In the genomic region with DNA sequence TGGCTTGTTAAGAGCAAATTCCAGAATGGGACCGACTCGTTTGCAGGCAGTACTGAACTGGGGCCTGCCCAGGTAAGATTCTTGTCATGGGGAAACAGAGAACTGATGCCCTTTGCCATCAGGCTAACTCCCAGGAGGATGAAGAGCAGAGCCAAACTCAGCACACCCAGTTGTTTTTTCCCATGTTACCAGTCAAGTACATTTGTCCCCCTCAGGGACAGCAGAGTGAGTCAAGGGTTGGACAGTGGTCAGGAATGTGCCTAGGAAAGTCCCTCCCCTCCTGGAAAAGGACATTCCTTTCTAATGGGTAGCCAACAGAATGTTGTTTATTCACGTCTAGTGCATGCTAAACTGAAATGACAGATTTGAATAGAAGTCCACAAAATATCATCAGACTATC, we compare ENCODE assay signal across 12 cellular contexts. TPM values are rescaled to one million over a fixed set of nuclear protein-coding genes. Genes with fewer than 3 reads are reported as not detected.
DNase-seq lines count a peak whose midpoint lies in the region; ATAC-seq, FAIRE-seq and TF ChIP-seq lines count a peak whose summit lies in the region.
"Had no signal": no experiment of that assay in that cellular context is flagged by ENCODE, and none has a peak within 500 bp of the region (broad histone marks: within the 10 kb centered on the region; RNA-seq: fewer than 3 reads in every experiment).

No MANE protein-coding gene starts in this region.

- peak; percentile 85 for FAIRE-seq in keratinocyte (lab: Jason Lieb, UNC)

- H3K4me3 Mint-ChIP-seq in HFFc6 (0 out of 2 replicates have a peak overlapping the region, but pooled peaks have one; percentile 15), chondrocyte (ENCODE audit: unreplicated experiment) (peak overlapping the region; percentile 40)
- no peak overlapping the region for H3K4me3 Mint-ChIP-seq in stimulated activated memory B cell treated with anti-CD40 and anti-IgM and Interleukin-4, amounts not matched to agents 10 μg/mL and 1 μg/mL and 100 μg/mL, for 72 hours
- H3K4me3 Mint-ChIP-seq: activated B cell treated with CpG ODN at 0.5 μM for 24 hours had no signal

- H3K36me3 ChIP-seq in keratinocyte (ENCODE audit: control insufficient read depth in 2 of 2, extremely low read depth in 1 of 2, insufficient read depth in 2 of 2, low read length in 2 of 2) (no peaks in the 10 kb centered on the region), spleen (peaks cover 0 to 7% (median 0%) of the 10 kb centered on the region in 6 donors), MM.1S (replicated peaks; ENCODE audit: insufficient read depth, low read length) (no peaks in the 10 kb centered on the region)

- H3K79me2 ChIP-seq in keratinocyte (ENCODE audit: control insufficient read depth, insufficient read depth, low read length): no peaks in the 10 kb centered on the region
- H3K79me2 ChIP-seq in MM.1S (ENCODE audit: low read length): no peaks in the 10 kb centered on the region

- peaks cover 14% of the 10 kb centered on the region for H3K4me1 ChIP-seq in keratinocyte (ENCODE audit: control insufficient read depth, extremely low read depth, insufficient read depth, low read length)
- peaks cover 11 to 53% (median 21%) of the 10 kb centered on the region in 6 donors for H3K4me1 ChIP-seq in spleen
- no peaks in the 10 kb centered on the region for H3K4me1 ChIP-seq in MM.1S (ENCODE audit: low read length)

- H3K9me3 ChIP-seq in keratinocyte (ENCODE audit: control insufficient read depth, low read depth, low read length) (no peaks in the 10 kb centered on the region), spleen (peaks cover 0 to 4% (median 0%) of the 10 kb centered on the region in 8 donors), MM.1S (replicated peaks; ENCODE audit: insufficient read depth, low read length) (no peaks in the 10 kb centered on the region)

- peaks cover 44% of the 10 kb centered on the region for H3K4me1 Mint-ChIP-seq in HFFc6 (ENCODE audit: low read depth)
- peaks cover 59% of the 10 kb centered on the region for H3K4me1 Mint-ChIP-seq in chondrocyte (ENCODE audit: low read depth)
- H3K4me1 Mint-ChIP-seq in stimulated activated memory B cell treated with anti-CD40 and anti-IgM and Interleukin-4, amounts not matched to agents 10 μg/mL and 1 μg/mL and 100 μg/mL, for 72 hours: peaks cover 14% of the 10 kb centered on the region

- TF ChIP-seq POLR2A in spleen (IDR thresholded peaks at IDR 0.05): peak in 2 of 3 donors; percentile 3 to 69

- H2AFZ ChIP-seq in keratinocyte (ENCODE audit: control insufficient read depth, low read length) (peak overlapping the region; percentile 7), MM.1S (ENCODE audit: low read length) (no peak overlapping the region)

- H3K4me2 ChIP-seq in keratinocyte (ENCODE audit: control insufficient read depth, extremely low read depth, insufficient read depth, low read depth, low read length) (peak overlapping the region; percentile 44), MM.1S (ENCODE audit: low read depth, low read length) (no peak overlapping the region)

- TF ChIP-seq CTCF in HFFc6 (IDR thresholded peaks at IDR 0.05) (no peak), chondrocyte (IDR thresholded peaks at IDR 0.05) (no peak), keratinocyte (optimal IDR thresholded peaks at IDR 0.05 in 1 of 3, IDR thresholded peaks at IDR 0.05 in 1 of 3, conservative IDR thresholded peaks at IDR 0.05 in 1 of 3; ENCODE audit: extremely low read depth in 1 of 3, insufficient read depth in 2 of 3, low read length in 3 of 3) (no peak), spleen (IDR thresholded peaks at IDR 0.05 in 8 of 11, conservative IDR thresholded peaks at IDR 0.05 in 3 of 11) (no peak), MM.1S (IDR thresholded peaks at IDR 0.05; ENCODE audit: low read length) (no peak)

- no peaks in the 10 kb centered on the region for H3K27me3 ChIP-seq in keratinocyte (ENCODE audit: control insufficient read depth, extremely low read depth, insufficient read depth, low read length)
- H3K27me3 ChIP-seq in spleen (replicated peaks in 1 of 7): no peaks in the 10 kb centered on the region
- no peaks in the 10 kb centered on the region for H3K27me3 ChIP-seq in MM.1S (replicated peaks; ENCODE audit: insufficient read depth, low read length)

- intact Hi-C loops in spleen (cut with DNase I; ENCODE audit: low total_unique reads): no loop called here

- H4K20me1 ChIP-seq in keratinocyte (ENCODE audit: control insufficient read depth, extremely low read depth, insufficient read depth, low read length): no peaks in the 10 kb centered on the region
- H4K20me1 ChIP-seq in MM.1S (ENCODE audit: insufficient read depth, low read length): no peaks in the 10 kb centered on the region

- DNase-seq in HFFc6 (peak; percentile 61), chondrocyte (ENCODE audit: low spot score) (no peak), keratinocyte (ENCODE audit: low read depth, low spot score) (no peak), spleen (no peak), MM.1S (no peak), NCI-H1417 (lab: John Stamatoyannopoulos, UW) (no peak), NCI-H2029 treated with DMSO at 0.1 percent for 48 hours (lab: John Stamatoyannopoulos, UW) (no peak)
- DNase-seq: activated B cell treated with CpG ODN at 0.5 μM for 24 hours, GDM1, NCI-H2227 treated with DMSO at 0.1 percent for 48 hours had no signal

- no peaks in the 10 kb centered on the region for H3F3A ChIP-seq in MM.1S (ENCODE audit: insufficient read depth, low read length)

- H3K9me2 ChIP-seq in MM.1S (replicated peaks; ENCODE audit: insufficient read depth, low read length): no peaks in the 10 kb centered on the region

- no peaks in the 10 kb centered on the region for H3K9me3 Mint-ChIP-seq in HFFc6
- H3K9me3 Mint-ChIP-seq in chondrocyte (ENCODE audit: low read depth): peaks cover 4% of the 10 kb centered on the region
- H3K9me3 Mint-ChIP-seq in stimulated activated memory B cell treated with anti-CD40 and anti-IgM and Interleukin-4, amounts not matched to agents 10 μg/mL and 1 μg/mL and 100 μg/mL, for 72 hours: peaks cover 6% of the 10 kb centered on the region
- H3K9me3 Mint-ChIP-seq: activated B cell treated with CpG ODN at 0.5 μM for 24 hours had no signal

- H3K27ac ChIP-seq in keratinocyte (ENCODE audit: control insufficient read depth, insufficient read depth, low read length) (no peak overlapping the region), spleen (peak overlapping the region; percentile 65 to 85 (median 80)), MM.1S (ENCODE audit: low read length) (no peak overlapping the region)
- H3K27ac ChIP-seq: HL-60 had no signal

- no peak overlapping the region for H3K9ac ChIP-seq in keratinocyte (ENCODE audit: control insufficient read depth, extremely low read depth, insufficient read depth, low read length)
- no peak overlapping the region for H3K9ac ChIP-seq in MM.1S (ENCODE audit: low read length)

- 43 to 69% (median 63%) methylated on average over 3 of the region's 3 CpGs for WGBS in spleen, 5 donors

- H3K36me3 Mint-ChIP-seq in HFFc6 (ENCODE audit: low read depth) (no peaks in the 10 kb centered on the region), chondrocyte (ENCODE audit: low read depth) (no peaks in the 10 kb centered on the region)
- peaks cover 7% of the 10 kb centered on the region for H3K36me3 Mint-ChIP-seq in stimulated activated memory B cell treated with anti-CD40 and anti-IgM and Interleukin-4, amounts not matched to agents 10 μg/mL and 1 μg/mL and 100 μg/mL, for 72 hours

- no peak overlapping the region for H3K4me3 ChIP-seq in keratinocyte (ENCODE audit: control insufficient read depth in 2 of 3, extremely low read depth in 1 of 3, insufficient read depth in 2 of 3, low read depth in 1 of 3, low read length in 3 of 3)
- peak overlapping the region in 6 of 8 donors; percentile 16 to 63 (median 29) for H3K4me3 ChIP-seq in spleen
- no peak overlapping the region for H3K4me3 ChIP-seq in MM.1S (ENCODE audit: low read length)

- no peak for ATAC-seq in stimulated activated memory B cell treated with anti-CD40 and anti-IgM and Interleukin-4, amounts not matched to agents 10 μg/mL and 1 μg/mL and 100 μg/mL, for 72 hours

- dilution Hi-C loops in keratinocyte (cut with MboI; ENCODE audit: extremely low pct_ligation_motif_present, low sequenced_read_pairs): no loop called here

- peak overlapping the region; percentile 17; the same call in 1 of the 2 replicates for H3K27ac Mint-ChIP-seq in HFFc6
- peak overlapping the region; percentile 93 for H3K27ac Mint-ChIP-seq in chondrocyte (ENCODE audit: unreplicated experiment)
- H3K27ac Mint-ChIP-seq in stimulated activated memory B cell treated with anti-CD40 and anti-IgM and Interleukin-4, amounts not matched to agents 10 μg/mL and 1 μg/mL and 100 μg/mL, for 72 hours: no peak overlapping the region
- H3K27ac Mint-ChIP-seq: activated B cell treated with CpG ODN at 0.5 μM for 24 hours had no signal

- no peaks in the 10 kb centered on the region for H3K9me1 ChIP-seq in keratinocyte (ENCODE audit: control insufficient read depth, extremely low read depth, insufficient read depth, low read length)

- no peaks in the 10 kb centered on the region for H3K27me3 Mint-ChIP-seq in HFFc6 (ENCODE audit: insufficient read depth)
- no peaks in the 10 kb centered on the region for H3K27me3 Mint-ChIP-seq in chondrocyte (ENCODE audit: low read depth)
- no peaks in the 10 kb centered on the region for H3K27me3 Mint-ChIP-seq in stimulated activated memory B cell treated with anti-CD40 and anti-IgM and Interleukin-4, amounts not matched to agents 10 μg/mL and 1 μg/mL and 100 μg/mL, for 72 hours
- H3K27me3 Mint-ChIP-seq: activated B cell treated with CpG ODN at 0.5 μM for 24 hours had no signal

RNA-seq across cellular contexts. Expression of a gene that starts 1.6 kb away (rescaled TPM):
- not detected for total RNA-seq in HFFc6 (2021; fragmentation: NEBNext Ultra II Directional; extraction: Animal tissue kit (Norgen Biotek cat#: 25700))
- 0.17 to 0.37 TPM in 2 of 3 replicates, not detected in the other for total RNA-seq in chondrocyte
- not detected in 3 replicates for polyA plus RNA-seq in keratinocyte
- polyA plus RNA-seq in keratinocyte (2011; ENCODE audit: low read depth): not detected
- polyA plus RNA-seq in keratinocyte (2011; cell fraction: cytosol; rRNA removed): not detected in 2 replicates
- not detected in 2 replicates for polyA plus RNA-seq in keratinocyte (2011; cell fraction: nucleus; rRNA removed)
- polyA plus RNA-seq in keratinocyte (2012; ENCODE audit: low replicate concordance): not detected in 2 replicates
- polyA minus RNA-seq in keratinocyte: not detected in 3 replicates
- polyA minus RNA-seq in keratinocyte (2011; cell fraction: cytosol; rRNA and poly(A)+ RNA removed): not detected
- not detected in 2 replicates for polyA minus RNA-seq in keratinocyte (2011; cell fraction: nucleus; rRNA and poly(A)+ RNA removed)
- total RNA-seq in spleen: 10 to 100 TPM; 14.2 to 46.1 (median 21.5) TPM
- polyA plus RNA-seq in spleen: 1 to 10 TPM; 2.3 to 8.9 (median 3.9) TPM
- total RNA-seq: activated B cell treated with CpG ODN at 0.5 μM for 24 hours had no signal

RNA-seq across cellular contexts. Expression of a gene that starts 27.8 kb away (rescaled TPM):
- total RNA-seq in HFFc6 (2021; fragmentation: NEBNext Ultra II Directional; extraction: Animal tissue kit (Norgen Biotek cat#: 25700)): under 1 TPM; 0.07 to 0.26 (median 0.13) TPM
- total RNA-seq in chondrocyte (0.15 to 0.17 TPM in 2 of 3 replicates, not detected in the other), spleen (1 to 10 TPM in 3 of 7 donors, under 1 TPM in 4; 0.32 to 1.6 (median 0.77) TPM)
- polyA plus RNA-seq in keratinocyte (not detected in 3 replicates), spleen (1 to 10 TPM in 1 of 3 donors, under 1 TPM in 2; 0.57 to 1.5 (median 0.97) TPM)
- not detected for polyA plus RNA-seq in keratinocyte (2011; ENCODE audit: low read depth)
- not detected in 2 replicates for polyA plus RNA-seq in keratinocyte (2011; cell fraction: cytosol; rRNA removed)
- polyA plus RNA-seq in keratinocyte (2011; cell fraction: nucleus; rRNA removed): not detected in 2 replicates
- polyA plus RNA-seq in keratinocyte (2012; ENCODE audit: low replicate concordance): 0.07 TPM in 1 of 2 replicates, not detected in the other
- polyA minus RNA-seq in keratinocyte: not detected in 3 replicates
- not detected for polyA minus RNA-seq in keratinocyte (2011; cell fraction: cytosol; rRNA and poly(A)+ RNA removed)
- polyA minus RNA-seq in keratinocyte (2011; cell fraction: nucleus; rRNA and poly(A)+ RNA removed): not detected in 2 replicates
- total RNA-seq: activated B cell treated with CpG ODN at 0.5 μM for 24 hours had no signal

RNA-seq across cellular contexts. Expression of a gene that starts 38.3 kb away (rescaled TPM):
- total RNA-seq in HFFc6 (2021; fragmentation: NEBNext Ultra II Directional; extraction: Animal tissue kit (Norgen Biotek cat#: 25700)): under 1 TPM; 0.38 to 0.83 (median 0.64) TPM
- total RNA-seq in chondrocyte (0.82 to 1.0 TPM (median 0.92 TPM) in 3 replicates), spleen (1 to 10 TPM in 5 of 7 donors, under 1 TPM in 2; 0.51 to 1.4 (median 1.0) TPM)
- polyA plus RNA-seq in keratinocyte (1.3 to 3.2 TPM (median 2.4 TPM) in 3 replicates), spleen (1 to 10 TPM in 2 of 3 donors, under 1 TPM in 1; 0.96 to 2.2 (median 1.6) TPM)
- polyA plus RNA-seq in keratinocyte (2011; ENCODE audit: low read depth): 0.71 TPM
- polyA plus RNA-seq in keratinocyte (2011; cell fraction: cytosol; rRNA removed): 1.5 and 3.3 TPM in 2 replicates
- 2.2 and 2.5 TPM in 2 replicates for polyA plus RNA-seq in keratinocyte (2011; cell fraction: nucleus; rRNA removed)
- 1.3 and 2.5 TPM in 2 replicates for polyA plus RNA-seq in keratinocyte (2012; ENCODE audit: low replicate concordance)
- 1.3 to 1.8 TPM in 2 of 3 replicates, not detected in the other for polyA minus RNA-seq in keratinocyte
- not detected for polyA minus RNA-seq in keratinocyte (2011; cell fraction: cytosol; rRNA and poly(A)+ RNA removed)
- polyA minus RNA-seq in keratinocyte (2011; cell fraction: nucleus; rRNA and poly(A)+ RNA removed): 0.63 and 2.1 TPM in 2 replicates

RNA-seq across cellular contexts. Expression of a gene that starts 38.5 kb away (rescaled TPM):
- total RNA-seq in HFFc6 (2021; fragmentation: NEBNext Ultra II Directional; extraction: Animal tissue kit (Norgen Biotek cat#: 25700)): 10 to 100 TPM; 50.5 to 69.0 (median 60.8) TPM
- 46.2 to 55.5 TPM (median 51.1 TPM) in 3 replicates for total RNA-seq in chondrocyte
- 4.8 to 21.0 TPM (median 13.1 TPM) in 3 replicates for polyA plus RNA-seq in keratinocyte
- polyA plus RNA-seq in keratinocyte (2011; ENCODE audit: low read depth): 119 TPM
- polyA plus RNA-seq in keratinocyte (2011; cell fraction: cytosol; rRNA removed): 13.6 and 17.0 TPM in 2 replicates
- polyA plus RNA-seq in keratinocyte (2011; cell fraction: nucleus; rRNA removed): 11.3 and 13.6 TPM in 2 replicates
- polyA plus RNA-seq in keratinocyte (2012; ENCODE audit: low replicate concordance): 18.1 and 34.0 TPM in 2 replicates
- 4.4 to 20.4 TPM (median 11.2 TPM) in 3 replicates for polyA minus RNA-seq in keratinocyte
- 8.2 TPM for polyA minus RNA-seq in keratinocyte (2011; cell fraction: cytosol; rRNA and poly(A)+ RNA removed)
- 4.5 and 6.7 TPM in 2 replicates for polyA minus RNA-seq in keratinocyte (2011; cell fraction: nucleus; rRNA and poly(A)+ RNA removed)
- 10 to 100 TPM; 22.0 to 61.4 (median 49.2) TPM for total RNA-seq in spleen
- 10 to 100 TPM; 16.0 to 18.8 (median 17.1) TPM for polyA plus RNA-seq in spleen

RNA-seq across cellular contexts. Expression of a gene that starts 43.9 kb away (rescaled TPM):
- total RNA-seq in HFFc6 (2021; fragmentation: NEBNext Ultra II Directional; extraction: Animal tissue kit (Norgen Biotek cat#: 25700)): under 1 TPM in 2 of 6 experiments, not detected in 4; 0.46 to 0.60 TPM
- total RNA-seq in chondrocyte: 158 to 215 TPM (median 213 TPM) in 3 replicates
- polyA plus RNA-seq in keratinocyte: 0.24 to 0.33 TPM (median 0.31 TPM) in 3 replicates
- polyA plus RNA-seq in keratinocyte (2011; ENCODE audit: low read depth): 0.62 TPM
- polyA plus RNA-seq in keratinocyte (2011; cell fraction: cytosol; rRNA removed): 0.39 and 0.72 TPM in 2 replicates
- 0.42 and 0.72 TPM in 2 replicates for polyA plus RNA-seq in keratinocyte (2011; cell fraction: nucleus; rRNA removed)
- 0.23 and 0.50 TPM in 2 replicates for polyA plus RNA-seq in keratinocyte (2012; ENCODE audit: low replicate concordance)
- polyA minus RNA-seq in keratinocyte: not detected in 3 replicates
- not detected for polyA minus RNA-seq in keratinocyte (2011; cell fraction: cytosol; rRNA and poly(A)+ RNA removed)
- not detected in 2 replicates for polyA minus RNA-seq in keratinocyte (2011; cell fraction: nucleus; rRNA and poly(A)+ RNA removed)
- total RNA-seq in spleen: 10 to 100 TPM; 29.4 to 96.6 (median 43.5) TPM
- 100 to 1,000 TPM in 2 of 3 donors, 10 to 100 TPM in 1; 56.4 to 292 (median 110) TPM for polyA plus RNA-seq in spleen
- total RNA-seq: activated B cell treated with CpG ODN at 0.5 μM for 24 hours had no signal

Comparison
In these comparisons a context has a peak if more than half of its experiments do, and no peak if none do; other contexts are left out.
1. H3K27ac ChIP-seq: peak in spleen (8 of 8); none in keratinocyte (single experiment) and MM.1S (single experiment).
2. H3K4me3 ChIP-seq: peak in spleen (6 of 8); none in keratinocyte (0 of 3) and MM.1S (single experiment).
3. RNA of a gene that starts 1.6 kb away (total RNA-seq): 14.2 to 46.1 TPM in spleen; 0.17 to 0.37 TPM in chondrocyte and not detected in HFFc6; every median in the first group is over 10 times any median in the second.